ENCODE assay signal across 19 cellular contexts in the genomic region with DNA sequence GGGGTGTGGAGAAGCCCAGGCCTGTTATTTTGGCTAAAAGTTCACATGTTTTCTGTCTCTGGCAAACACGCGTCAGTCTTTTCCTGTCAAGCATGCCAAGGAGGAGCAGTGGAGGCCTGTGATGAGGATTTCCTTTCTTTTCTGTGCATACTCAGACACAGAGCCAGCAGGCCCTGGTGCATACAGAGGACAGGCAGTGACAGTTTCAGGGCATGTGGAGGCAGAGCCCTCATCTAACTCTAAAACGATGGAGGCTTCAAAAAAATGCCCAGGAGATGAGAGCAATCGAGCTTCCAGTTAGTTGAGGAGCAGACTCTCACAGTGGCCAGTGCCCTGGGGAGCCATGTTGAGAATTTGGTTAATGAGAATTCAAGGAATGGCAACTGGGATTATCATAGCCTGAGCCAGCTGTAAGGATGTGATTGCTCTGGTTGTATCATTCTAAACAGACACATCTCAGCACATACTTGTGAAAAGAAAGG.
A peak's percentile ranks its signal among the peaks of the same experiment; 100 is the strongest.
DNase-seq lines count a peak whose midpoint lies in the region; ATAC-seq and TF ChIP-seq lines count a peak whose summit lies in the region.
"Had no signal": no experiment of that assay in that cellular context is flagged by ENCODE, and none has a peak within 500 bp of the region (broad histone marks: within the 10 kb centered on the region; RNA-seq: fewer than 3 reads in every experiment).

No MANE protein-coding gene starts in this region.

- H3K36me3 Mint-ChIP-seq in activated naive CD8-positive, alpha-beta T cell treated with anti-CD3 and anti-CD28 coated beads, Interleukin-2, amount 10 ng/mL, durations not matched to agents 7 days and 5 days, result peaks cover 6% of the 10 kb centered on the region
- H3K36me3 Mint-ChIP-seq in activated naive CD8-positive, alpha-beta T cell treated with anti-CD3 and anti-CD28 coated beads, Interleukin-2, amount 50 U/mL, for 24 hours (ENCODE audit: low read depth), result peaks cover 12% of the 10 kb centered on the region

- 34% methylated on average over 4 of the region's 4 CpGs for WGBS in right cardiac atrium

- H3K27me3 Mint-ChIP-seq in activated naive CD8-positive, alpha-beta T cell treated with anti-CD3 and anti-CD28 coated beads, Interleukin-2, amount 10 ng/mL, durations not matched to agents 7 days and 5 days, result no peaks in the 10 kb centered on the region
- H3K27me3 Mint-ChIP-seq in activated naive CD8-positive, alpha-beta T cell treated with anti-CD3 and anti-CD28 coated beads, Interleukin-2, amount 50 U/mL, for 24 hours, result no peaks in the 10 kb centered on the region

- H3K9me3 ChIP-seq in right cardiac atrium (ENCODE audit: control insufficient read depth, low read length), result no peaks in the 10 kb centered on the region
- H3K9me3 ChIP-seq: tibial artery had no signal

- no peaks in the 10 kb centered on the region for H3K4me1 Mint-ChIP-seq in activated naive CD8-positive, alpha-beta T cell treated with anti-CD3 and anti-CD28 coated beads, Interleukin-2, amount 10 ng/mL, durations not matched to agents 7 days and 5 days
- H3K4me1 Mint-ChIP-seq in activated naive CD8-positive, alpha-beta T cell treated with anti-CD3 and anti-CD28 coated beads, Interleukin-2, amount 50 U/mL, for 24 hours, result no peaks in the 10 kb centered on the region
- H3K4me1 Mint-ChIP-seq: nephron progenitor cell had no signal

- peak overlapping the region; percentile 32 for H3K27ac Mint-ChIP-seq in activated naive CD8-positive, alpha-beta T cell treated with anti-CD3 and anti-CD28 coated beads, Interleukin-2, amount 10 ng/mL, durations not matched to agents 7 days and 5 days
- no peak overlapping the region for H3K27ac Mint-ChIP-seq in activated naive CD8-positive, alpha-beta T cell treated with anti-CD3 and anti-CD28 coated beads, Interleukin-2, amount 50 U/mL, for 24 hours
- H3K27ac Mint-ChIP-seq: nephron progenitor cell had no signal

- no peak for DNase-seq in activated naive CD8-positive, alpha-beta T cell treated with anti-CD3 and anti-CD28 coated beads, Interleukin-2, amount 10 ng/mL, durations not matched to agents 7 days and 5 days
- no peak for DNase-seq in activated naive CD8-positive, alpha-beta T cell treated with anti-CD3 and anti-CD28 coated beads, Interleukin-2, amount 50 U/mL, for 24 hours
- DNase-seq in dorsolateral prefrontal cortex (no peak), right cardiac atrium (peak in 1 of 3 donors; percentile 71), substantia nigra (lab: John Stamatoyannopoulos, UW) (no peak), NCI-H748 (lab: John Stamatoyannopoulos, UW; ENCODE audit: unreplicated experiment) (no peak)
- DNase-seq: ACHN; activated CD8-positive, alpha-beta memory T cell treated with anti-CD3 and anti-CD28 coated beads for 24 hours; activated effector memory CD4-positive, alpha-beta T cell treated with Interleukin-2 at 50 U/mL for 16 hours; brain microvascular endothelial cell; Kasumi-1; NCI-H1694 treated with DMSO at 0.1 percent for 48 hours; NCI-H524 treated with DMSO at 0.1 percent for 48 hours; nephron progenitor cell; PC-9; stimulated activated CD4-positive, alpha-beta T cell treated with anti-CD3 and anti-CD28 coated beads, Interleukin-2, amount 100 ng/mL, for 24 hours; tibial artery had no signal

- H3K9me3 Mint-ChIP-seq in activated naive CD8-positive, alpha-beta T cell treated with anti-CD3 and anti-CD28 coated beads, Interleukin-2, amount 10 ng/mL, durations not matched to agents 7 days and 5 days, result no peaks in the 10 kb centered on the region
- H3K9me3 Mint-ChIP-seq in activated naive CD8-positive, alpha-beta T cell treated with anti-CD3 and anti-CD28 coated beads, Interleukin-2, amount 50 U/mL, for 24 hours, result no peaks in the 10 kb centered on the region
- H3K9me3 Mint-ChIP-seq: nephron progenitor cell had no signal

- no peak for TF ChIP-seq CTCF in dorsolateral prefrontal cortex (IDR thresholded peaks at IDR 0.05 in 54 of 56, conservative IDR thresholded peaks at IDR 0.05 in 2 of 56; ENCODE audit: low read depth in 1 of 56, partially characterized antibody in 56 of 56)

- ATAC-seq in activated naive CD8-positive, alpha-beta T cell treated with anti-CD3 and anti-CD28 coated beads, Interleukin-2, amount 10 ng/mL, durations not matched to agents 7 days and 5 days (ENCODE audit: low read depth), result no peak
- ATAC-seq in activated naive CD8-positive, alpha-beta T cell treated with anti-CD3 and anti-CD28 coated beads, Interleukin-2, amount 50 U/mL, for 24 hours, result no peak
- ATAC-seq in right cardiac atrium (peak; percentile 74 to 87), HG03571 (IDR thresholded peaks at IDR 0.05; ENCODE audit: unreplicated experiment) (no peak), GM19351 (IDR thresholded peaks at IDR 0.05; ENCODE audit: unreplicated experiment) (no peak)

- H3K4me3 ChIP-seq in dorsolateral prefrontal cortex (no peak overlapping the region), right cardiac atrium (ENCODE audit: low read length) (no peak overlapping the region)
- H3K4me3 ChIP-seq: PC-9, tibial artery had no signal

- H3K27me3 ChIP-seq in dorsolateral prefrontal cortex (no peaks in the 10 kb centered on the region), right cardiac atrium (ENCODE audit: control insufficient read depth, insufficient read depth) (no peaks in the 10 kb centered on the region)
- H3K27me3 ChIP-seq: brain microvascular endothelial cell, tibial artery had no signal

- intact Hi-C loops in dorsolateral prefrontal cortex (cut with DNase I) (no loop called here), right cardiac atrium (cut with DNase I) (loop anchor here in 2 of 4 donors (10.0 kb wide), 1 partner anchor 193 kb away; a partner anchor contains a TSS)

- POLR2A ChIA-PET in activated naive CD8-positive, alpha-beta T cell treated with anti-CD3 and anti-CD28 coated beads, Interleukin-2, amount 10 ng/mL, durations not matched to agents 7 days and 5 days (lab: Charles Lee), result no interaction called here

- H3K4me3 Mint-ChIP-seq in activated naive CD8-positive, alpha-beta T cell treated with anti-CD3 and anti-CD28 coated beads, Interleukin-2, amount 10 ng/mL, durations not matched to agents 7 days and 5 days, result no peak overlapping the region
- no peak overlapping the region for H3K4me3 Mint-ChIP-seq in activated naive CD8-positive, alpha-beta T cell treated with anti-CD3 and anti-CD28 coated beads, Interleukin-2, amount 50 U/mL, for 24 hours
- H3K4me3 Mint-ChIP-seq: nephron progenitor cell had no signal

- H3K4me1 ChIP-seq in right cardiac atrium (ENCODE audit: control insufficient read depth, insufficient read depth, low read length), result peaks cover 3% of the 10 kb centered on the region

- H3K27ac ChIP-seq in dorsolateral prefrontal cortex (peak overlapping the region in 45 of 59 donors; percentile 4 to 78 (median 52)), right cardiac atrium (ENCODE audit: low read length) (no peak overlapping the region), substantia nigra (ENCODE audit: low read depth, low read length, poor library complexity, severe bottlenecking) (peak overlapping the region; percentile 66)
- H3K27ac ChIP-seq: brain microvascular endothelial cell, PC-9 had no signal

Comparison
In these comparisons a context has a peak if more than half of its experiments do, and no peak if none do; other contexts are left out.
1. ATAC-seq: peak in right cardiac atrium (2 of 2); none in activated naive CD8-positive, alpha-beta T cell treated with anti-CD3 and anti-CD28 coated beads, Interleukin-2, amount 10 ng/mL, durations not matched to agents 7 days and 5 days (single experiment), activated naive CD8-positive, alpha-beta T cell treated with anti-CD3 and anti-CD28 coated beads, Interleukin-2, amount 50 U/mL, for 24 hours (single experiment), HG03571 (single experiment) and GM19351 (single experiment).